ENCODE assay signal across 10 cellular contexts in the genomic region with DNA sequence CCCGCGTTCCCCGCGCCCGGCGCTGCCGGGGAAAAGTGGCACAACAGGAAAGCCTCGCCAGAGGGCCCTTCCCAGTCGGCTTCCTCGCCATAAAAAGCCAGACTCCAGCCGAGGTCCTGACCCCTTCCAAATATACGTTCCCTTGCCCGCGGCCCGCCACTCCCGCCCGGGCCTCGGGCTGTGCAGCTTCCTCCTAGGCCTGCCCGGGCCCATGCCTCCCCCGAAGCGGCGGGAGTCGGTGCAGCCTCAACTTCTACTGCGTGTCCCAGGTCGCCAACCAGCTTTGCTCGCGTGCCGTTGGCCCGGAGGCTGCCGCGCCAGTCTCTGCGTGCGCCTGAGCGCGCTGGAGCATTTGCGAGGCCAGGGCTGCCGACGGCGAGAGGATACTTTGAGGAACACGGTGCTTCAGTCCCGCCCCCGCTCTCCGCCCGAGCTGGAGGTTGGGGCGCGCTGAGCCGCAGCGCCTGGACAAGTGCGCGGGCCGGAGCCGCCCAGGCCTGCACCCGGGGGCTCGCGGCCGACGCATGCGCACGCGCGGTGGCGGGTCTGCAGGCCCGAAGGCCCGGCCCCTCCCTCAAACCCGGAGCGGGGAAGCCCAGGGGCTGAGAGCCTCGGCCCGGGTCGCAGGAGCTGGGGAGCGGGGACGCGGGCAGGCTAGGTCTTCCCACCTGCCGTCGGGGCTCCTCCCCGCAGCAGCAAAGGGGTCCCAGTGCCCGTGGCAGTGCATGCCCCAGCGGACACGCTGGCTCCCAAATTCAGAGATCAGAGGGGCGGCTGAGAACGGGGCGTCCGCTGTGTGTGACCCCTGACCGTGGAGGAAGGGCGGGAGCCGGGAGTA. TPM values are rescaled to one million over a fixed set of nuclear protein-coding genes. Genes with fewer than 3 reads are reported as not detected.
DNase-seq lines count a peak whose midpoint lies in the region; ATAC-seq, FAIRE-seq and TF ChIP-seq lines count a peak whose summit lies in the region.
"Had no signal": no experiment of that assay in that cellular context is flagged by ENCODE, and none has a peak within 500 bp of the region (broad histone marks: within the 10 kb centered on the region; RNA-seq: fewer than 3 reads in every experiment).

No MANE protein-coding gene starts in this region.

- no TSS peak for BruUV-seq in GM12878 (replicated peaks; lab: Mats Ljungman, UMichigan)

- no peaks in the 10 kb centered on the region for H3K36me3 ChIP-seq in GM23338 (ENCODE audit: insufficient read depth)
- H3K36me3 ChIP-seq in GM12878 (ENCODE audit: control insufficient read depth in 2 of 2, insufficient read depth in 2 of 2, low read length in 1 of 2), result no peaks in the 10 kb centered on the region
- H3K36me3 ChIP-seq in kidney (ENCODE audit: control insufficient read depth in 1 of 2, insufficient read depth in 2 of 2, low read length in 2 of 2), result no peaks in the 10 kb centered on the region
- no peaks in the 10 kb centered on the region for H3K36me3 ChIP-seq in gastrocnemius medialis

- POLR2A ChIA-PET in GM12878 (lab: Charles Lee), result no interaction called here

- peak overlapping the region; percentile 46; the same call in 2 of the 3 replicates for H3K4me3 Mint-ChIP-seq in GM23338
- no peak overlapping the region for H3K4me3 Mint-ChIP-seq in effector memory CD8-positive, alpha-beta T cell
- H3K4me3 Mint-ChIP-seq: activated T-cell treated with anti-CD3 and anti-CD28 coated beads, Interleukin-2, amount 50 U/mL, for 4 hours had no signal

- TF ChIP-seq CTCF in GM23338 (conservative IDR thresholded peaks at IDR 0.05; ENCODE audit: low read depth in 2 of 2) (no peak), GM12878 (IDR thresholded peaks at IDR 0.05 in 2 of 3, conservative IDR thresholded peaks at IDR 0.05 in 1 of 3; ENCODE audit: control insufficient read depth in 2 of 3, extremely low read depth in 1 of 3, insufficient read depth in 1 of 3, low read depth in 3 of 3, low read length in 3 of 3) (no peak), kidney (IDR thresholded peaks at IDR 0.05; ENCODE audit: borderline replicate concordance, extremely low read depth, insufficient read depth) (no peak), gastrocnemius medialis (IDR thresholded peaks at IDR 0.05 in 4 of 5, conservative IDR thresholded peaks at IDR 0.05 in 1 of 5) (no peak)

- H4K20me1 ChIP-seq in GM23338 (replicated peaks; ENCODE audit: insufficient read depth) (peaks cover 41% of the 10 kb centered on the region), GM12878 (ENCODE audit: control insufficient read depth, insufficient read depth) (no peaks in the 10 kb centered on the region; the same call in 1 of the 2 replicates)

- ATAC-seq in GM23338, result peak; percentile 40
- no peak for ATAC-seq in GM12878
- no peak for ATAC-seq in gastrocnemius medialis
- no peak for ATAC-seq in HG02884 (IDR thresholded peaks at IDR 0.05; ENCODE audit: unreplicated experiment)
- no peak for ATAC-seq in effector memory CD8-positive, alpha-beta T cell (replicated peaks)

- CTCF ChIA-PET in GM12878 (lab: Yijun Ruan, JAX), result no interaction called here

- no peaks in the 10 kb centered on the region; the same call in 2 of the 3 replicates for H3K9me3 ChIP-seq in GM12878 (replicated peaks; ENCODE audit: control insufficient read depth, insufficient read depth, low read length)
- no peaks in the 10 kb centered on the region for H3K9me3 ChIP-seq in kidney (ENCODE audit: control insufficient read depth in 1 of 2, low read length in 2 of 2)
- no peaks in the 10 kb centered on the region for H3K9me3 ChIP-seq in gastrocnemius medialis

- H3F3A ChIP-seq in GM23338 (replicated peaks; ENCODE audit: low read depth), result peaks cover 24% of the 10 kb centered on the region; the same call in 1 of the 2 replicates

- peaks cover 5% of the 10 kb centered on the region; the same call in 2 of the 3 replicates for H3K9me3 Mint-ChIP-seq in GM23338
- H3K9me3 Mint-ChIP-seq in effector memory CD8-positive, alpha-beta T cell, result no peaks in the 10 kb centered on the region
- H3K9me3 Mint-ChIP-seq: activated T-cell treated with anti-CD3 and anti-CD28 coated beads, Interleukin-2, amount 50 U/mL, for 4 hours had no signal

- peaks cover 24% of the 10 kb centered on the region for H3K4me1 Mint-ChIP-seq in GM23338
- peaks cover under 1 to 3% of the 10 kb centered on the region in 2 donors for H3K4me1 Mint-ChIP-seq in effector memory CD8-positive, alpha-beta T cell (ENCODE audit: low read depth in 2 of 2)

- WGBS in GM12878 (ENCODE audit: insufficient coverage, insufficient replicate concordance, low lambda C conversion rate, missing lambda C conversion rate), result 22% methylated on average over 74 of the region's 85 CpGs

- intact Hi-C loops in GM12878 (cut with micrococcal nuclease; ENCODE audit: unreplicated experiment), result no loop called here
- intact Hi-C loops in kidney (cut with DNase I), result no loop called here
- intact Hi-C loops in gastrocnemius medialis (cut with DNase I; ENCODE audit: low total_unique reads), result no loop called here

- H3K4me3 ChIP-seq in GM23338 (peak overlapping the region; percentile 58), GM12878 (no peak overlapping the region), kidney (ENCODE audit: low read length in 2 of 2) (peak overlapping the region in 1 of 2 donors; percentile 32), gastrocnemius medialis (peak overlapping the region; percentile 16 to 38 (median 28))

- no peaks in the 10 kb centered on the region for H3K79me2 ChIP-seq in GM23338 (replicated peaks; ENCODE audit: insufficient read depth)
- H3K79me2 ChIP-seq in GM12878 (ENCODE audit: control insufficient read depth, insufficient read depth, low read length), result no peaks in the 10 kb centered on the region

- no peak for TF ChIP-seq RAD21 in GM12878 (IDR thresholded peaks at IDR 0.05; ENCODE audit: insufficient read depth, low read depth, low read length)

- H3K36me3 Mint-ChIP-seq in GM23338 (ENCODE audit: low read depth), result no peaks in the 10 kb centered on the region; the same call in 2 of the 3 replicates
- H3K36me3 Mint-ChIP-seq in effector memory CD8-positive, alpha-beta T cell (ENCODE audit: insufficient read depth), result no peaks in the 10 kb centered on the region

- no peaks in the 10 kb centered on the region for H3K9me2 ChIP-seq in GM23338 (ENCODE audit: insufficient read depth)

- H3K27ac ChIP-seq in GM23338 (ENCODE audit: low read depth) (no peak overlapping the region), GM12878 (ENCODE audit: control insufficient read depth, insufficient read depth) (no peak overlapping the region), kidney (ENCODE audit: low read depth in 2 of 2, low read length in 2 of 2) (peak overlapping the region in 1 of 2 donors; percentile 33), gastrocnemius medialis (no peak overlapping the region)

- RAD21 ChIA-PET in GM12878 (lab: Charles Lee; ENCODE audit: unreplicated experiment), result no interaction called here

- peak overlapping the region; percentile 80; the same call in 1 of the 2 replicates for H2AFZ ChIP-seq in GM23338
- no peak overlapping the region for H2AFZ ChIP-seq in GM12878 (ENCODE audit: control insufficient read depth, low read depth, low read length)

- no peak for TF ChIP-seq EP300 in GM12878 (IDR thresholded peaks at IDR 0.05; ENCODE audit: borderline replicate concordance in 1 of 2, control insufficient read depth in 1 of 2, low read depth in 2 of 2, low read length in 2 of 2)

- H3K4me2 ChIP-seq in GM23338 (peak overlapping the region; percentile 85), GM12878 (ENCODE audit: control insufficient read depth, insufficient read depth) (peak overlapping the region; percentile 30; the same call in 1 of the 2 replicates)

- DNase-seq in GM23338 (ENCODE audit: low spot score) (peak; percentile 75), GM12878 (ENCODE audit: low read depth, low spot score) (no peak), kidney (peak; percentile 90), gastrocnemius medialis (no peak), NAMALWA (ENCODE audit: low spot score) (no peak), NCI-H82 (lab: John Stamatoyannopoulos, UW) (no peak)
- no peak for DNase-seq in effector memory CD8-positive, alpha-beta T cell
- DNase-seq: activated T-cell treated with anti-CD3 and anti-CD28 coated beads, Interleukin-2, amount 50 U/mL, for 4 hours; MV-4-11 had no signal

- TF ChIP-seq POLR2A in GM12878 (IDR thresholded peaks at IDR 0.05; ENCODE audit: low read depth, low read length), result no peak
- TF ChIP-seq POLR2A in gastrocnemius medialis (IDR thresholded peaks at IDR 0.05), result no peak

- H3K27ac Mint-ChIP-seq in GM23338, result no peak overlapping the region
- H3K27ac Mint-ChIP-seq in effector memory CD8-positive, alpha-beta T cell, result no peak overlapping the region

- H3K4me1 ChIP-seq in GM23338 (ENCODE audit: insufficient read depth) (peaks cover 49% of the 10 kb centered on the region), GM12878 (ENCODE audit: control insufficient read depth, insufficient read depth, low read length) (peaks cover under 1% of the 10 kb centered on the region; the same call in 1 of the 2 replicates), kidney (ENCODE audit: control insufficient read depth in 1 of 2, insufficient read depth in 1 of 2, low read depth in 1 of 2, low read length in 2 of 2) (no peaks in the 10 kb centered on the region), gastrocnemius medialis (peaks cover 0 to 10% of the 10 kb centered on the region in 2 donors)

- H3K27me3 Mint-ChIP-seq in GM23338 (ENCODE audit: insufficient read depth, low read depth, poor library complexity), result peaks cover 98% of the 10 kb centered on the region
- peaks cover 43 to 68% of the 10 kb centered on the region in 2 donors for H3K27me3 Mint-ChIP-seq in effector memory CD8-positive, alpha-beta T cell

- FAIRE-seq in GM12878 (lab: Jason Lieb, UNC) (no peak), kidney (lab: Jason Lieb, UNC) (no peak)

- in situ Hi-C loops in GM12878 (cut with MboI), result no loop called here
- in situ Hi-C loops in gastrocnemius medialis (cut with MboI; ENCODE audit: low sequenced_read_pairs in 4 of 4), result loop anchor here in 1 of 4 donors (25.0 kb wide), 1 partner anchor 492 kb away; no protein-coding TSS in a partner anchor

- peaks cover 100% of the 10 kb centered on the region for H3K27me3 ChIP-seq in GM23338 (ENCODE audit: insufficient read depth)
- peaks cover 1 to 2% of the 10 kb centered on the region in 2 experiments; a peak in 3 of 4 replicates for H3K27me3 ChIP-seq in GM12878 (replicated peaks in 1 of 2; ENCODE audit: control insufficient read depth in 2 of 2, insufficient read depth in 2 of 2, low read length in 1 of 2)
- peaks cover 37 to 75% (median 55%) of the 10 kb centered on the region in 3 donors for H3K27me3 ChIP-seq in gastrocnemius medialis

- H3K9ac ChIP-seq in GM12878 (ENCODE audit: control insufficient read depth, insufficient read depth, low read length), result no peak overlapping the region
- peak overlapping the region in 1 of 2 donors; percentile 40 for H3K9ac ChIP-seq in kidney (ENCODE audit: low read length in 2 of 2)

- SMC1A ChIA-PET in GM12878 (lab: Charles Lee; ENCODE audit: uncharacterized antibody, unreplicated experiment), result no interaction called here

RNA-seq across cellular contexts. Expression of gene FOXC1, which starts 10.2 kb away (rescaled TPM):
- 0.10 and 0.27 TPM in 2 replicates for total RNA-seq in GM23338 (2014; rRNA removed; shearing (Covaris generic))
- polyA plus RNA-seq in GM23338 (2016; fragmentation: Nextera tagmentation; extraction: Ambion mirVana) (0.13 and 0.21 TPM in 2 replicates), GM12878 (2011; rRNA removed) (0.17 and 0.26 TPM in 2 replicates), GM12878 (2014; fragmentation: Illumina TruSeq; extraction: Trizol) (0.81 and 0.97 TPM in 2 replicates), GM12878 (2014; fragmentation: Nextera tagmentation; extraction: Ambion mirVana) (under 1 TPM; 0.13 to 0.26 TPM), GM12878 (2014; rRNA removed) (0.60 and 0.94 TPM in 2 replicates), GM12878 (2016; fragmentation: Nextera tagmentation; extraction: Ambion mirVana) (not detected), kidney (ENCODE audit: insufficient read depth, low read depth, low replicate concordance) (18.0 TPM)
- not detected in 2 replicates for total RNA-seq in GM12878 (2013; cell fraction: nucleolus; rRNA removed)
- total RNA-seq in GM12878 (2014; rRNA removed) (0.38 and 0.51 TPM in 2 replicates), GM12878 (2014; rRNA removed; fragmentation: Illumina TruSeq; extraction: Trizol) (0.37 and 0.45 TPM in 2 replicates), GM12878 (2021) (1.5 and 1.7 TPM in 2 replicates), kidney (58.5 TPM), gastrocnemius medialis (1 to 10 TPM in 3 of 4 donors, under 1 TPM in 1; 0.92 to 3.9 (median 2.0) TPM)
- polyA plus RNA-seq in GM12878 (2011; ENCODE audit: low read depth), result 0.26 TPM
- 0.07 and 0.17 TPM in 2 replicates for polyA plus RNA-seq in GM12878 (2011; cell fraction: cytosol; rRNA removed)
- polyA plus RNA-seq in GM12878 (2011; cell fraction: nucleus; rRNA removed), result 0.19 and 0.31 TPM in 2 replicates
- polyA plus RNA-seq in GM12878 (2012), result 0.24 and 0.38 TPM in 2 replicates
- polyA minus RNA-seq in GM12878 (2011; rRNA and poly(A)+ RNA removed), result 0.15 TPM in 1 of 2 replicates, not detected in the other
- 0.53 and 0.83 TPM in 2 replicates for polyA minus RNA-seq in GM12878 (2011; cell fraction: cytosol; rRNA and poly(A)+ RNA removed)
- polyA minus RNA-seq in GM12878 (2011; cell fraction: nucleus; rRNA and poly(A)+ RNA removed), result 0.12 and 0.57 TPM in 2 replicates

Comparison
In these comparisons a context has a peak if more than half of its experiments do, and no peak if none do; other contexts are left out.
1. DNase-seq: peak in GM23338 (single experiment) and kidney (single experiment); none in GM12878 (single experiment), gastrocnemius medialis (0 of 2), NAMALWA (single experiment), NCI-H82 (single experiment) and effector memory CD8-positive, alpha-beta T cell (0 of 3).
2. RNA of gene FOXC1, which starts 10.2 kb away (total RNA-seq): 58.5 TPM in kidney (single experiment); 0.92 to 3.9 TPM in gastrocnemius medialis, 0.37 to 1.7 TPM in GM12878 and 0.10 to 0.27 TPM in GM23338; every median in the first group is over 10 times any median in the second.